ENCODE assay signal across 8 cellular contexts in genomic region chr22:42581762-42582716, GRCh38. TPM values are rescaled to one million over a fixed set of nuclear protein-coding genes. Genes with fewer than 3 reads are reported as not detected.
DNase-seq lines count a peak whose midpoint lies in the region; ATAC-seq and TF ChIP-seq lines count a peak whose summit lies in the region.

No MANE protein-coding gene starts in this region.

- ATAC-seq in GM21825 (IDR thresholded peaks at IDR 0.05; ENCODE audit: unreplicated experiment): peak; percentile 45
- ATAC-seq in GM18907 (IDR thresholded peaks at IDR 0.05; ENCODE audit: unreplicated experiment): no peak

- H3K4me1 Mint-ChIP-seq in Caco-2 (ENCODE audit: low read depth, unreplicated experiment): no peaks in the 10 kb centered on the region

- H3K9me3 Mint-ChIP-seq in Caco-2 (ENCODE audit: unreplicated experiment): no peaks in the 10 kb centered on the region

- CTCF ChIA-PET in Caco-2 (lab: Charles Lee): no interaction called here

- H3K4me3 ChIP-seq in Caco-2 (ENCODE audit: low read depth, low read length) (peak overlapping the region; percentile 92), NB4 (ENCODE audit: low read depth, low read length) (peak overlapping the region; percentile 72), astrocyte of the cerebellum (ENCODE audit: low read depth, low read length) (peak overlapping the region; percentile 72), retinal pigment epithelial cell (ENCODE audit: low read length) (peak overlapping the region; percentile 59)

- H3K36me3 Mint-ChIP-seq in Caco-2 (ENCODE audit: insufficient read depth, unreplicated experiment): peaks cover 87% of the 10 kb centered on the region

- H3K4me3 Mint-ChIP-seq in Caco-2 (ENCODE audit: unreplicated experiment): peak overlapping the region; percentile 99

- no peaks in the 10 kb centered on the region for H3K27me3 Mint-ChIP-seq in Caco-2 (ENCODE audit: insufficient read depth, unreplicated experiment)

- intact Hi-C loops in Caco-2 (cut with micrococcal nuclease; ENCODE audit: unreplicated experiment): no loop called here

- no peaks in the 10 kb centered on the region for H3K4me1 ChIP-seq in Caco-2

- H3K27me3 ChIP-seq in Caco-2 (replicated peaks; ENCODE audit: control insufficient read depth, insufficient read depth, low read length): no peaks in the 10 kb centered on the region

- POLR2A ChIA-PET in Caco-2 (lab: Charles Lee): interaction anchor here (0.6 kb wide), 1 partner anchor 65 kb away, joined by 9 read pairs; no protein-coding TSS in a partner anchor

- DNase-seq in Caco-2 (peak; percentile 70 to 85), NB4 (ENCODE audit: low read depth) (peak; percentile 84), T-helper 9 cell (peak; percentile 79), astrocyte of the cerebellum (ENCODE audit: low read depth) (no peak), hippocampal formation (lab: John Stamatoyannopoulos, UW) (peak; percentile 16 to 72), retinal pigment epithelial cell (ENCODE audit: low read depth) (peak; percentile 19)

- 0 out of 2 replicates have a peak, but pooled peaks cover 1% of the 10 kb centered on the region for H3K36me3 ChIP-seq in Caco-2 (ENCODE audit: control insufficient read depth, insufficient read depth, low read length)

- peak; percentile 46 for TF ChIP-seq POLR2A in NB4 (IDR thresholded peaks at IDR 0.05; ENCODE audit: extremely low read depth, insufficient read length)

- no peak for TF ChIP-seq CTCF in Caco-2 (IDR thresholded peaks at IDR 0.05; ENCODE audit: insufficient read depth in 1 of 2, low read depth in 1 of 2, low read length in 1 of 2, severe bottlenecking in 1 of 2, unreplicated experiment in 1 of 2)
- no peak for TF ChIP-seq CTCF in NB4 (IDR thresholded peaks at IDR 0.05; ENCODE audit: low read depth, low read length)
- TF ChIP-seq CTCF in astrocyte of the cerebellum (IDR thresholded peaks at IDR 0.05; ENCODE audit: low read depth, low read length, missing control alignments): no peak
- TF ChIP-seq CTCF in retinal pigment epithelial cell (conservative IDR thresholded peaks at IDR 0.05; ENCODE audit: low read depth, low read length): no peak

- TSS peak; percentile 64 for BruUV-seq in Caco-2 (replicated peaks; lab: Mats Ljungman, UMichigan)

- peak overlapping the region; percentile 93 for H3K27ac Mint-ChIP-seq in Caco-2 (ENCODE audit: unreplicated experiment)

- in situ Hi-C loops in astrocyte of the cerebellum (cut with HindIII; ENCODE audit: low sequenced_read_pairs): no loop called here

- no peaks in the 10 kb centered on the region for H3K9me3 ChIP-seq in Caco-2

RNA-seq across cellular contexts. Expression of gene SERHL2, which starts 28.3 kb away (rescaled TPM):
- 0.61 and 0.72 TPM in 2 replicates for total RNA-seq in Caco-2 (2022)

RNA-seq across cellular contexts. Expression of gene POLDIP3, which starts 32.6 kb away (rescaled TPM):
- total RNA-seq in Caco-2 (2022): 70.0 and 70.8 TPM in 2 replicates

RNA-seq across cellular contexts. Expression of gene ATP5MGL, which starts 58.4 kb away (rescaled TPM):
- total RNA-seq in Caco-2 (2022): 0.79 and 0.97 TPM in 2 replicates
